In genomic region chrX:111123606-111124179, GRCh38 we compare ENCODE assay signal across 12 cellular contexts. TPM values are rescaled to one million over a fixed set of nuclear protein-coding genes. Genes with fewer than 3 reads are reported as not detected.
DNase-seq lines count a peak whose midpoint lies in the region; ATAC-seq and FAIRE-seq lines count a peak whose summit lies in the region.
"Had no signal": no experiment of that assay in that cellular context is flagged by ENCODE, and none has a peak within 500 bp of the region (broad histone marks: within the 10 kb centered on the region; RNA-seq: fewer than 3 reads in every experiment).

No MANE protein-coding gene starts in this region.

- intact Hi-C loops in aorta (cut with DNase I), result no loop called here

- H3K4me3 ChIP-seq in small intestine (ENCODE audit: low read depth in 1 of 2, low read length in 2 of 2), result no peak overlapping the region
- H3K4me3 ChIP-seq in aorta (ENCODE audit: low read length in 2 of 2), result no peak overlapping the region
- H3K4me3 ChIP-seq: cardiac muscle cell, K562 had no signal

- no peaks in the 10 kb centered on the region for H3K4me1 ChIP-seq in small intestine (ENCODE audit: control insufficient read depth in 2 of 2, insufficient read depth in 1 of 2, low read depth in 1 of 2, low read length in 1 of 2)
- H3K4me1 ChIP-seq in aorta (ENCODE audit: control insufficient read depth in 1 of 2, insufficient read depth in 2 of 2, low read length in 2 of 2), result no peaks in the 10 kb centered on the region

- peak overlapping the region; percentile 78 for H3K4me3 Mint-ChIP-seq in central memory CD8-positive, alpha-beta T cell

- ATAC-seq in GM18511 (IDR thresholded peaks at IDR 0.05; ENCODE audit: unreplicated experiment), result peak; percentile 36
- ATAC-seq in GM21381 (IDR thresholded peaks at IDR 0.05; ENCODE audit: unreplicated experiment), result peak; percentile 19
- peak; percentile 31 for ATAC-seq in HG03457 (IDR thresholded peaks at IDR 0.05; ENCODE audit: unreplicated experiment)
- ATAC-seq in central memory CD8-positive, alpha-beta T cell (replicated peaks; ENCODE audit: extremely low read depth, poor library complexity, severe bottlenecking), result no peak
- no peak for ATAC-seq in aorta (ENCODE audit: low FRiP score)
- no peak for ATAC-seq in HG02840 (IDR thresholded peaks at IDR 0.05; ENCODE audit: low FRiP score, unreplicated experiment)
- ATAC-seq: K562, PC-3 had no signal

- H3K36me3 Mint-ChIP-seq in central memory CD8-positive, alpha-beta T cell (ENCODE audit: insufficient read depth), result no peaks in the 10 kb centered on the region

- no peaks in the 10 kb centered on the region for H3K9me3 ChIP-seq in small intestine (ENCODE audit: control insufficient read depth, low read depth)
- no peaks in the 10 kb centered on the region for H3K9me3 ChIP-seq in aorta (ENCODE audit: control insufficient read depth, low read length)

- no peaks in the 10 kb centered on the region for H3K27me3 Mint-ChIP-seq in central memory CD8-positive, alpha-beta T cell

- WGBS in small intestine, 3 donors, result 48 to 72% (median 60%) methylated on average over 2 of the region's 2 CpGs
- 56 to 94% methylated on average over 2 of the region's 2 CpGs for WGBS in aorta, 2 donors

- H3K36me3 ChIP-seq in small intestine (ENCODE audit: control insufficient read depth in 2 of 2, insufficient read depth in 2 of 2, low read length in 2 of 2) (no peaks in the 10 kb centered on the region), aorta (ENCODE audit: control insufficient read depth in 1 of 2, insufficient read depth in 2 of 2, low read length in 1 of 2) (no peaks in the 10 kb centered on the region)
- H3K36me3 ChIP-seq: cardiac muscle cell had no signal

- no peaks in the 10 kb centered on the region for H3K9me3 Mint-ChIP-seq in central memory CD8-positive, alpha-beta T cell

- no peak overlapping the region for H3K27ac ChIP-seq in small intestine (ENCODE audit: low read depth in 1 of 2, low read length in 1 of 2)
- H3K27ac ChIP-seq in aorta (ENCODE audit: low read depth in 1 of 2, low read length in 2 of 2), result no peak overlapping the region
- H3K27ac ChIP-seq: cardiac muscle cell had no signal

- H3K27ac Mint-ChIP-seq in central memory CD8-positive, alpha-beta T cell (ENCODE audit: low read depth), result peak overlapping the region; percentile 86

- H3K4me1 Mint-ChIP-seq in central memory CD8-positive, alpha-beta T cell, result peaks cover 5% of the 10 kb centered on the region

- H3K27me3 ChIP-seq in small intestine (ENCODE audit: control insufficient read depth in 2 of 2, insufficient read depth in 2 of 2, low read length in 2 of 2) (no peaks in the 10 kb centered on the region), aorta (ENCODE audit: control insufficient read depth in 1 of 2, insufficient read depth in 2 of 2, low read length in 1 of 2) (no peaks in the 10 kb centered on the region)
- H3K27me3 ChIP-seq: cardiac muscle cell had no signal

- FAIRE-seq in small intestine (lab: Jason Lieb, UNC), result no peak
- FAIRE-seq: K562 had no signal

- DNase-seq in central memory CD8-positive, alpha-beta T cell (ENCODE audit: low spot score in 2 of 2), result no peak
- DNase-seq in small intestine (no peak), aorta (no peak)
- DNase-seq: NCI-H2081, PC-3, posterior cingulate gyrus had no signal

RNA-seq across cellular contexts. Expression of gene PAK3, which starts 27.7 kb away (rescaled TPM):
- polyA plus RNA-seq in small intestine, result under 1 TPM in 2 of 3 donors, not detected in 1; under 0.01 to 0.51 TPM
- total RNA-seq in aorta, result 10 to 100 TPM; 14.7 to 24.5 TPM
- under 1 TPM; 0.50 to 0.84 TPM for polyA plus RNA-seq in aorta
- total RNA-seq: K562 had no signal
- polyA plus RNA-seq: K562 had no signal

Comparison
In these comparisons a context has a peak if more than half of its experiments do, and no peak if none do; other contexts are left out.
1. ATAC-seq: peak in GM18511 (single experiment), GM21381 (single experiment) and HG03457 (single experiment); none in central memory CD8-positive, alpha-beta T cell (single experiment), aorta (single experiment) and HG02840 (single experiment).